In genomic region chr16:53282975-53283946, GRCh38 we compare ENCODE assay signal across 10 cellular contexts.
DNase-seq lines count a peak whose midpoint lies in the region; FAIRE-seq and TF ChIP-seq lines count a peak whose summit lies in the region.
"Had no signal": no experiment of that assay in that cellular context is flagged by ENCODE, and none has a peak within 500 bp of the region (broad histone marks: within the 10 kb centered on the region; RNA-seq: fewer than 3 reads in every experiment).

No MANE protein-coding gene starts in this region.

- H3K27me3 Mint-ChIP-seq in activated naive CD4-positive, alpha-beta T cell treated with anti-CD3 and anti-CD28 coated beads for 36 hours (ENCODE audit: low read depth) = no peaks in the 10 kb centered on the region
- H3K27me3 Mint-ChIP-seq: naive thymus-derived CD4-positive, alpha-beta T cell had no signal

- no peaks in the 10 kb centered on the region for H3K9me3 ChIP-seq in SK-N-SH
- H3K9me3 ChIP-seq: SJSA1 had no signal

- H3F3A ChIP-seq in SK-N-SH (replicated peaks; ENCODE audit: insufficient read depth) = peaks cover 37% of the 10 kb centered on the region

- no peaks in the 10 kb centered on the region for H3K9me3 Mint-ChIP-seq in activated naive CD4-positive, alpha-beta T cell treated with anti-CD3 and anti-CD28 coated beads for 36 hours

- POLR2A ChIA-PET in SK-N-SH (lab: Yijun Ruan, JAX) = no interaction called here

- H2AFZ ChIP-seq in SK-N-SH (ENCODE audit: low read depth) = no peak overlapping the region

- no peak overlapping the region for H3K9ac ChIP-seq in SK-N-SH

- TF ChIP-seq POLR2A in GM12892 (IDR thresholded peaks at IDR 0.05; ENCODE audit: low read depth, low read length) = no peak

- no peak overlapping the region for H3K4me3 Mint-ChIP-seq in activated naive CD4-positive, alpha-beta T cell treated with anti-CD3 and anti-CD28 coated beads for 36 hours
- H3K4me3 Mint-ChIP-seq: naive thymus-derived CD4-positive, alpha-beta T cell had no signal

- H3K27ac ChIP-seq in SK-N-SH (ENCODE audit: low read depth in 2 of 2, low read length in 1 of 2) = no peak overlapping the region; a peak in 1 of 4 replicates
- H3K27ac ChIP-seq: SJSA1 had no signal

- H3K27ac Mint-ChIP-seq in activated naive CD4-positive, alpha-beta T cell treated with anti-CD3 and anti-CD28 coated beads for 36 hours = no peak overlapping the region
- H3K27ac Mint-ChIP-seq: naive thymus-derived CD4-positive, alpha-beta T cell had no signal

- intact Hi-C loops in activated naive CD4-positive, alpha-beta T cell treated with anti-CD3 and anti-CD28 coated beads for 36 hours (cut with micrococcal nuclease) = loop anchor here (1.0 kb wide), 2 partner anchors 153 to 229 kb away; partner anchors contain the start of gene CHD9

- WGBS in SK-N-SH (ENCODE audit: low lambda C conversion rate) = 20% methylated on average over 3 of the region's 3 CpGs

- peaks cover 6% of the 10 kb centered on the region for H3K36me3 Mint-ChIP-seq in activated naive CD4-positive, alpha-beta T cell treated with anti-CD3 and anti-CD28 coated beads for 36 hours (ENCODE audit: low read depth)

- H3K4me1 Mint-ChIP-seq in activated naive CD4-positive, alpha-beta T cell treated with anti-CD3 and anti-CD28 coated beads for 36 hours (ENCODE audit: low read depth) = no peaks in the 10 kb centered on the region
- H3K4me1 Mint-ChIP-seq: naive thymus-derived CD4-positive, alpha-beta T cell had no signal

- peak; percentile 77 for TF ChIP-seq CTCF in SK-N-SH (IDR thresholded peaks at IDR 0.05)

- no peaks in the 10 kb centered on the region for H3K27me3 ChIP-seq in SK-N-SH (ENCODE audit: insufficient read depth)
- H3K27me3 ChIP-seq: SJSA1 had no signal

- DNase-seq in DMS153 treated with DMSO at 0.1 percent for 48 hours (lab: John Stamatoyannopoulos, UW; ENCODE audit: unreplicated experiment) (peak; percentile 1), Kasumi-1 (lab: John Stamatoyannopoulos, UW) (peak; percentile 40 to 59), SK-N-SH (peak; percentile 51), frontal cortex (ENCODE audit: low spot score in 2 of 2) (peak; percentile 13 to 39), stromal cell of bone marrow (ENCODE audit: low read depth) (peak; percentile 25), GF-D8 (lab: John Stamatoyannopoulos, UW) (no peak), GM12892 (ENCODE audit: insufficient read length) (no peak)
- no peak for DNase-seq in activated naive CD4-positive, alpha-beta T cell treated with anti-CD3 and anti-CD28 coated beads for 36 hours

- no peaks in the 10 kb centered on the region for H3K9me2 ChIP-seq in SK-N-SH

- H4K20me1 ChIP-seq in SK-N-SH (ENCODE audit: insufficient read depth) = peaks cover 6% of the 10 kb centered on the region; the same call in 1 of the 2 replicates

- TF ChIP-seq RAD21 in SK-N-SH (IDR thresholded peaks at IDR 0.05; ENCODE audit: low read length) = peak; percentile 79

- CTCF ChIA-PET in SK-N-SH (lab: Yijun Ruan, JAX) = interaction anchor here (0.7 to 3.6 kb wide), 26 partner anchors 8 to 1092 kb away, joined by 3 to 22 read pairs (median 4); partner anchors contain the start of gene CHD9
- CTCF ChIA-PET in activated naive CD4-positive, alpha-beta T cell treated with anti-CD3 and anti-CD28 coated beads for 36 hours (lab: Charles Lee) = interaction anchor here (0.7 to 2.0 kb wide), 8 partner anchors 42 to 1872 kb away, joined by 3 to 8 read pairs (median 4); partner anchors contain the start of genes CHD9 and CHD9NB

- H3K4me1 ChIP-seq in SK-N-SH (ENCODE audit: control insufficient read depth in 1 of 2, insufficient read depth in 2 of 2, low read depth in 1 of 2, low read length in 1 of 2) = no peaks in the 10 kb centered on the region; a peak in 1 of 4 replicates
- H3K4me1 ChIP-seq: SJSA1 had no signal

- H3K79me2 ChIP-seq in SK-N-SH (ENCODE audit: insufficient read depth) = peaks cover 4% of the 10 kb centered on the region; the same call in 1 of the 2 replicates

- H3K4me3 ChIP-seq in SK-N-SH (ENCODE audit: low read depth in 2 of 2, low read length in 1 of 2) = no peak overlapping the region
- H3K4me3 ChIP-seq: SJSA1 had no signal

- peak; percentile 13 for FAIRE-seq in frontal cortex (lab: Jason Lieb, UNC)
- FAIRE-seq in GM12892 (lab: Jason Lieb, UNC) = no peak

- H3K4me2 ChIP-seq in SK-N-SH = no peak overlapping the region

- no peak for TF ChIP-seq EP300 in SK-N-SH (IDR thresholded peaks at IDR 0.05; ENCODE audit: borderline replicate concordance in 1 of 2, low read depth in 1 of 2, low read length in 1 of 2)

- H3K36me3 ChIP-seq in SK-N-SH (replicated peaks in 1 of 2; ENCODE audit: control insufficient read depth in 1 of 2, insufficient read depth in 2 of 2, low read length in 1 of 2) = peaks cover 65 to 67% of the 10 kb centered on the region in 2 experiments

TF ChIP-seq in SK-N-SH, 30 proteins besides CTCF, POLR2A, EP300 and RAD21:
- 0 out of 2 replicates have a peak, but pooled peaks have one; percentile 31 for TF ChIP-seq GATA2 (CRISPR knock-in tag; IDR thresholded peaks at IDR 0.05)
- peak; percentile 35; the same call in 1 of the 2 replicates for TF ChIP-seq SMC3 (IDR thresholded peaks at IDR 0.05; ENCODE audit: low read depth, low read length)
- TF ChIP-seq NFIC (IDR thresholded peaks at IDR 0.05; ENCODE audit: borderline replicate concordance) = no peak
- no peak for TF ChIP-seq RXRA (IDR thresholded peaks at IDR 0.05; ENCODE audit: borderline replicate concordance, low read depth)

Comparison
In these comparisons a context has a peak if more than half of its experiments do, and no peak if none do; other contexts are left out.
1. DNase-seq: peak in DMS153 treated with DMSO at 0.1 percent for 48 hours (single experiment), Kasumi-1 (2 of 2), SK-N-SH (single experiment), frontal cortex (2 of 2) and stromal cell of bone marrow (single experiment); none in activated naive CD4-positive, alpha-beta T cell treated with anti-CD3 and anti-CD28 coated beads for 36 hours (single experiment), GF-D8 (single experiment) and GM12892 (single experiment).